In the genomic region with DNA sequence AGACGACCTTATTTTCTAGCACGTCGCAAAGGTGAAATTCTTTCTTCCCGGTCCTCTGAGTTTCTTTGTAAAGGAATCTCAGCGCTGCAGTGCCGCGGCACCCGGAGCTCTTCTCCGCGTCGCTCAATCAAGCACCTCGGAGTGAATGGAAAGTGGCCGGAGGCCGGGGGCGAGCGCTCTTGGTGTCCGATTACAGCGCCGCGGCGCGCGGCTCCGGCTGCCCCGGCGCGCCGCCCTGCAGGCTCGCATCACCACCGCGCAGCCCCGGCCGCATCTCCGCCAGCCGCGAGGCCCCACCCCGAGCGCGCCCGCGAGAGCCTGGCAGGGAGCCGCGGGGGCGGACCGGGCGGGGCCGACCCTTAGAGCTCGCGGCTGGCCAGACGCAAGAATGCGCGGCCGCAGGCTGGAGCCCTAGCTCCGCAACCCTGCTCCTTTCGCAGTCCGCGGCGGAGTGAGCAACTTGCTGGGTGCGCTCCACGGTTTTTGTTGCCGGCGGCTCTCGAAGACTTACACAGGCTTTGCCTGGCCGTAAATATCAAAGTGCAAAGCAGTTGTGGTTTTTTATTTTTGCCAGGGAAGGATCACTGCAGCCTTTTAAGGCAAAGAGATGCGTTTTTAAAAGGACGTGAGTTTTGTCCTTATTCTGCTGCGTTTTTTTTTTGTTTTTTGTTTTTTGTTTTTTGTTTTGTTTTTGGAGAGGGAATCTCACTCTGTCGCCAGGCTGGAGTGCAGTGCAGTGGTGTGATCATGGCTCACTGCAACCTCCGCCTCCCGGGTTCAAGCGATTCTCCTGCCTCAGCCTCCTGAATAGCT, we compare ENCODE assay signal across 8 cellular contexts. TPM values are rescaled to one million over a fixed set of nuclear protein-coding genes. Genes with fewer than 3 reads are reported as not detected.
DNase-seq lines count a peak whose midpoint lies in the region; ATAC-seq and TF ChIP-seq lines count a peak whose summit lies in the region.

Gene SEMA3C (minus strand): TSS at position 143 of the 813 bp plus-strand sequence. CDS start 2,270 bp downstream, outside the sequence.

- CTCF ChIA-PET in WTC11 (lab: Charles Lee) = interaction anchor here (0.7 to 2.2 kb wide), 7 partner anchors 10 to 551 kb away, joined by 3 to 14 read pairs (median 3); no protein-coding TSS in a partner anchor

- H3K4me3 Mint-ChIP-seq in WTC11 = peak within 1 kb of the TSS; percentile 85

- 4% methylated on average over 71 of the region's 71 CpGs for WGBS in thymus

- DNase-seq in NCI-H524 (lab: John Stamatoyannopoulos, UW) (peak; percentile 41 to 83), NCI-H524 treated with DMSO at 0.1 percent for 48 hours (lab: John Stamatoyannopoulos, UW) (no peak), NCI-H2029 treated with DMSO at 0.1 percent for 48 hours (lab: John Stamatoyannopoulos, UW) (peak; percentile 52), WTC11 (ENCODE audit: low spot score) (peak; percentile 89), fibroblast of mammary gland (ENCODE audit: low read depth) (peak; percentile 94)

- H3K9me3 ChIP-seq in mucosa of stomach (ENCODE audit: control insufficient read depth, low read length) = no peaks in the 10 kb centered on the region
- no peaks in the 10 kb centered on the region for H3K9me3 ChIP-seq in thymus (ENCODE audit: control insufficient read depth)

- H3K4me3 ChIP-seq in fibroblast of mammary gland (ENCODE audit: control insufficient read depth, low read depth, low read length) (peak within 1 kb of the TSS; percentile 94), mucosa of stomach (ENCODE audit: low read length) (peak within 1 kb of the TSS; percentile 3), thymus (ENCODE audit: low read length) (peak within 1 kb of the TSS; percentile 42)

- H3K27me3 ChIP-seq in mucosa of stomach (ENCODE audit: control insufficient read depth, insufficient read depth, low read length) = no peaks in the 10 kb centered on the region
- H3K27me3 ChIP-seq in thymus (ENCODE audit: control insufficient read depth, insufficient read depth) = peaks cover 4% of the 10 kb centered on the region

- H3K36me3 Mint-ChIP-seq in WTC11 = no peaks in the 10 kb centered on the region

- POLR2A ChIA-PET in WTC11 (lab: Charles Lee) = interaction anchor here (0.6 to 0.9 kb wide), 2 partner anchors 9 to 725 kb away, joined by 4 to 7 read pairs; no protein-coding TSS in a partner anchor

- peaks cover 11% of the 10 kb centered on the region for H3K27me3 Mint-ChIP-seq in WTC11 (ENCODE audit: low read depth)

- peaks cover 19% of the 10 kb centered on the region for H3K4me1 ChIP-seq in mucosa of stomach (ENCODE audit: control insufficient read depth, insufficient read depth, low read length)
- H3K4me1 ChIP-seq in thymus (ENCODE audit: control insufficient read depth, insufficient read depth, low read length) = no peaks in the 10 kb centered on the region

- H3K9me3 Mint-ChIP-seq in WTC11 = no peaks in the 10 kb centered on the region

- TF ChIP-seq CTCF in WTC11 (IDR thresholded peaks at IDR 0.05) = no peak
- TF ChIP-seq CTCF in fibroblast of mammary gland (conservative IDR thresholded peaks at IDR 0.05; ENCODE audit: control insufficient read depth, insufficient read depth, low read depth, low read length) = no peak

- H3K27ac ChIP-seq in thymus (ENCODE audit: low read depth) = no peak within 1 kb of the TSS

- H3K4me1 Mint-ChIP-seq in WTC11 = peaks cover 46% of the 10 kb centered on the region

- H3K27ac Mint-ChIP-seq in WTC11 = peak within 1 kb of the TSS; percentile 93

- ATAC-seq in HG02678 (IDR thresholded peaks at IDR 0.05; ENCODE audit: unreplicated experiment) (peak; percentile 78), WTC11 (peak; percentile 98)

- H3K9ac ChIP-seq in mucosa of stomach (ENCODE audit: low read length) = peak within 1 kb of the TSS; percentile 69

- H3K36me3 ChIP-seq in mucosa of stomach (ENCODE audit: control insufficient read depth, insufficient read depth, low read length) = no peaks in the 10 kb centered on the region
- H3K36me3 ChIP-seq in thymus (ENCODE audit: control insufficient read depth, insufficient read depth) = no peaks in the 10 kb centered on the region

TF ChIP-seq in WTC11, 78 proteins besides CTCF, POLR2A, EP300 and RAD21:
- TF ChIP-seq MXD4 (CRISPR knock-in tag; IDR thresholded peaks at IDR 0.05; ENCODE audit: borderline replicate concordance) (no peak), SMAD4 (CRISPR knock-in tag; IDR thresholded peaks at IDR 0.05) (no peak), ZNF423 (CRISPR knock-in tag; IDR thresholded peaks at IDR 0.05) (peak; percentile 96), SP1 (CRISPR knock-in tag; conservative IDR thresholded peaks at IDR 0.05) (peak; percentile 75; the same call in 1 of the 2 replicates)

RNA-seq across cellular contexts. Expression of gene SEMA3C, which starts in this region (rescaled TPM):
- total RNA-seq in WTC11 (2021) = 1.6 to 3.1 TPM (median 2.1 TPM) in 3 replicates
- 2.8 TPM for polyA plus RNA-seq in thymus

Comparison
In these comparisons a context has a peak if more than half of its experiments do, and no peak if none do; other contexts are left out.
1. H3K4me3 ChIP-seq: peak in every context shown above with its lines; median percentile 94 in fibroblast of mammary gland; 42 in thymus; 3 in mucosa of stomach.